Comparison of ENCODE assay signal across 9 cellular contexts in genomic region chr3:149352556-149352955, GRCh38. TPM values are rescaled to one million over a fixed set of nuclear protein-coding genes. Genes with fewer than 3 reads are reported as not detected.
DNase-seq lines count a peak whose midpoint lies in the region; ATAC-seq and TF ChIP-seq lines count a peak whose summit lies in the region.
"Had no signal": no experiment of that assay in that cellular context is flagged by ENCODE, and none has a peak within 500 bp of the region (broad histone marks: within the 10 kb centered on the region; RNA-seq: fewer than 3 reads in every experiment).

No MANE protein-coding gene starts in this region.

- H3K27ac Mint-ChIP-seq in activated CD4-positive, alpha-beta memory T cell treated with anti-CD3 and anti-CD28 coated beads, Interleukin-2, amount 10 ng/mL, durations not matched to agents 7 days and 5 days = no peak overlapping the region

- POLR2A ChIA-PET in activated CD4-positive, alpha-beta memory T cell treated with anti-CD3 and anti-CD28 coated beads, Interleukin-2, amount 10 ng/mL, durations not matched to agents 7 days and 5 days (lab: Charles Lee) = no interaction called here

- peak overlapping the region; percentile 6 for H2AFZ ChIP-seq in osteoblast (ENCODE audit: low read length)

- peaks cover 28% of the 10 kb centered on the region for H3K27me3 Mint-ChIP-seq in activated CD4-positive, alpha-beta memory T cell treated with anti-CD3 and anti-CD28 coated beads, Interleukin-2, amount 10 ng/mL, durations not matched to agents 7 days and 5 days

- no peaks in the 10 kb centered on the region for H3K9me3 ChIP-seq in osteoblast (ENCODE audit: low read depth, low read length)

- H3K79me2 ChIP-seq in osteoblast (ENCODE audit: insufficient read depth, low read length) = no peaks in the 10 kb centered on the region

- peak; percentile 76 for TF ChIP-seq CTCF in foreskin fibroblast (IDR thresholded peaks at IDR 0.05; ENCODE audit: low read depth, low read length)
- TF ChIP-seq CTCF in osteoblast (IDR thresholded peaks at IDR 0.05; ENCODE audit: extremely low read depth, low read depth, low read length) = peak; percentile 76

- ATAC-seq in GM18909 (IDR thresholded peaks at IDR 0.05; ENCODE audit: poor library complexity, unreplicated experiment) (peak; percentile 87), HG03103 (IDR thresholded peaks at IDR 0.05; ENCODE audit: low read depth, unreplicated experiment) (peak; percentile 91)

- no peaks in the 10 kb centered on the region for H4K20me1 ChIP-seq in osteoblast (ENCODE audit: insufficient read depth, low read length)

- peaks cover 5% of the 10 kb centered on the region for H3K4me1 ChIP-seq in osteoblast (ENCODE audit: insufficient read depth, low read length)

- H3K4me3 Mint-ChIP-seq in activated CD4-positive, alpha-beta memory T cell treated with anti-CD3 and anti-CD28 coated beads, Interleukin-2, amount 10 ng/mL, durations not matched to agents 7 days and 5 days = no peak overlapping the region

- DNase-seq in COLO829 (ENCODE audit: low spot score) (peak; percentile 95), NCI-H2196 treated with DMSO at 0.1 percent for 48 hours (lab: John Stamatoyannopoulos, UW; ENCODE audit: unreplicated experiment) (peak; percentile 38), foreskin fibroblast (peak; percentile 36 to 71), osteoblast (ENCODE audit: insufficient read length, low spot score, missing footprints) (peak; percentile 81)
- peak; percentile 29 for DNase-seq in activated CD4-positive, alpha-beta memory T cell treated with anti-CD3 and anti-CD28 coated beads, Interleukin-2, amount 10 ng/mL, durations not matched to agents 7 days and 5 days
- no peak for DNase-seq in effector CD8-positive, alpha-beta T cell (lab: John Stamatoyannopoulos, UW)

- CTCF ChIA-PET in activated CD4-positive, alpha-beta memory T cell treated with anti-CD3 and anti-CD28 coated beads, Interleukin-2, amount 10 ng/mL, durations not matched to agents 7 days and 5 days (lab: Charles Lee) = interaction anchor here (1.6 kb wide), 1 partner anchor 233 kb away, joined by 3 read pairs; no protein-coding TSS in a partner anchor

- H3K27ac ChIP-seq in osteoblast (ENCODE audit: low read depth, low read length) = no peak overlapping the region

- H3K36me3 ChIP-seq in osteoblast (ENCODE audit: insufficient read depth, low read length) = no peaks in the 10 kb centered on the region

- H3K4me2 ChIP-seq in osteoblast (ENCODE audit: insufficient read depth, low read length) = no peak overlapping the region

- no peaks in the 10 kb centered on the region for H3K9me3 Mint-ChIP-seq in activated CD4-positive, alpha-beta memory T cell treated with anti-CD3 and anti-CD28 coated beads, Interleukin-2, amount 10 ng/mL, durations not matched to agents 7 days and 5 days

- H3K36me3 Mint-ChIP-seq in activated CD4-positive, alpha-beta memory T cell treated with anti-CD3 and anti-CD28 coated beads, Interleukin-2, amount 10 ng/mL, durations not matched to agents 7 days and 5 days (ENCODE audit: low read depth) = no peaks in the 10 kb centered on the region

- H3K4me3 ChIP-seq in foreskin fibroblast (ENCODE audit: low read depth in 1 of 2, low read length in 2 of 2) (no peak overlapping the region), osteoblast (ENCODE audit: insufficient read depth, low read length) (no peak overlapping the region)

- H3K27me3 ChIP-seq in osteoblast (ENCODE audit: insufficient read depth, low read length) = no peaks in the 10 kb centered on the region

- H3K4me1 Mint-ChIP-seq in activated CD4-positive, alpha-beta memory T cell treated with anti-CD3 and anti-CD28 coated beads, Interleukin-2, amount 10 ng/mL, durations not matched to agents 7 days and 5 days = no peaks in the 10 kb centered on the region

RNA-seq across cellular contexts. Expression of gene TM4SF18, which starts 19.1 kb away (rescaled TPM):
- not detected for total RNA-seq in activated CD4-positive, alpha-beta memory T cell treated with anti-CD3 and anti-CD28 coated beads, Interleukin-2, amount 10 ng/mL, durations not matched to agents 7 days and 5 days
- 0.29 TPM in 1 of 2 replicates, not detected in the other for total RNA-seq in osteoblast
- total RNA-seq: T-helper 2 cell treated with Interferon-gamma antibody and Interleukin-4, amounts not matched to agents 100 ng/mL and 5 ng/mL, for 36 hours had no signal

RNA-seq across cellular contexts. Expression of gene TM4SF1, which starts 24.9 kb away (rescaled TPM):
- total RNA-seq in activated CD4-positive, alpha-beta memory T cell treated with anti-CD3 and anti-CD28 coated beads, Interleukin-2, amount 10 ng/mL, durations not matched to agents 7 days and 5 days = not detected
- 209 and 210 TPM in 2 replicates for total RNA-seq in osteoblast
- total RNA-seq: T-helper 2 cell treated with Interferon-gamma antibody and Interleukin-4, amounts not matched to agents 100 ng/mL and 5 ng/mL, for 36 hours had no signal

Comparison
In these comparisons a context has a peak if more than half of its experiments do, and no peak if none do; other contexts are left out.
1. RNA of gene TM4SF1, which starts 24.9 kb away (total RNA-seq): 209 to 210 TPM in osteoblast; not detected in activated CD4-positive, alpha-beta memory T cell treated with anti-CD3 and anti-CD28 coated beads, Interleukin-2, amount 10 ng/mL, durations not matched to agents 7 days and 5 days; every median in the first group is over 100 times any median in the second.